In the genomic region with DNA sequence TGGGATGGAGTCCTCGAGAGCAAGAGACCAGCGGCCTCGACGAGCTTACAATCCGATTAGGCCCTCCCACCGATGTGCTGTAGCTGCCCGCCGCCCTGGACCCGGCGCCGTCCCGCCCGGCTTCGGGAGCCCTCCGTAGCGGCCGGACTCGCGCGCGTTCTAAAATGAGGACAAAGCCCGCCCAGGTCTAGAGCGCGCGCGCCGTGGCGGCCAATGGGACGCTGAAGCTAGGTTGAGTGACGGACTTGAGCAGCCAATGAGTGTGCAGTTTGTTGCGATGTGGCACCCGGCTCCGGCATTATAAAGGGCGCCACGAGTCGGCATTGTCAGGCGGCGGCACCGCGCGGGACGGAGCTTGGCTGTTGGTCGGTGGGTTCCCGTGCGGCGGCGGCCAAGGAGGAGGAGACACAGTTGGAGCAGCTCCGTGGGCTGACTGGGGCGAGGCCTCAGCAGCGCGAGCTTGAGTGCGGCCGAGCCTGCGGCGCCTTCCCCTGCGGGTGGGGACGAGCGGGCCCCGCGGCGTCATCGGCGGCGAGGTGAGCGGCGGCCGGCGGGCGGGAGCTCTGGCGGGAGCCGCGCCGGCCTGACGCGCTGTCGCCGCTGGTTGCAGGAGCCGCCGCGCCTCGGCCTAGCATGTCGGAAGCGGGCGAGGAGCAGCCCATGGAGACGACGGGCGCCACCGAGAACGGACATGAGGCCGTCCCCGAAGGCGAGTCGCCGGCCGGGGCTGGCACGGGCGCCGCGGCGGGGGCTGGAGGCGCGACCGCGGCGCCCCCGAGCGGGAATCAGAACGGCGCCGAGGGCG, we compare ENCODE assay signal across 1 cellular context.
A peak's percentile ranks its signal among the peaks of the same experiment; 100 is the strongest.
TF ChIP-seq lines count a peak whose summit lies in the region.

HNRNPAB (plus strand) TSS at position 329 of the 805 bp plus-strand sequence; CDS start at position 634, 305 bp downstream.

TF ChIP-seq in HepG2, 621 proteins besides CTCF, POLR2A, EP300 and RAD21 (continued from another document and continues in another):
- TF ChIP-seq ZNF704 (CRISPR knock-in tag; IDR thresholded peaks at IDR 0.05; ENCODE audit: borderline replicate concordance) (peak; percentile 58; the same call in 1 of the 2 replicates), ATF7 (IDR thresholded peaks at IDR 0.05) (no peak), ATF7 (CRISPR knock-in tag; IDR thresholded peaks at IDR 0.05) (no peak), ZNF562 (CRISPR knock-in tag; IDR thresholded peaks at IDR 0.05; ENCODE audit: borderline replicate concordance) (no peak), SP4 (CRISPR knock-in tag; IDR thresholded peaks at IDR 0.05) (peak; percentile 96), ZNF883 (CRISPR knock-in tag; IDR thresholded peaks at IDR 0.05; ENCODE audit: not compliant biosample characterization) (peak; percentile 94), HNRNPK (IDR thresholded peaks at IDR 0.05; ENCODE audit: low read depth, low read length, poor library complexity, severe bottlenecking) (no peak), ARNT (IDR thresholded peaks at IDR 0.05) (no peak), ARNTL (CRISPR knock-in tag; IDR thresholded peaks at IDR 0.05) (peak; percentile 85), BRD4 (CRISPR knock-in tag; IDR thresholded peaks at IDR 0.05) (peak; percentile 64; the same call in 1 of the 2 replicates), ZNF383 (CRISPR knock-in tag; IDR thresholded peaks at IDR 0.05; ENCODE audit: borderline replicate concordance) (peak; percentile 72; the same call in 1 of the 2 replicates), FOXO1 (CRISPR knock-in tag; IDR thresholded peaks at IDR 0.05) (peak; percentile 33; the same call in 1 of the 2 replicates), TCF7 (IDR thresholded peaks at IDR 0.05; ENCODE audit: low read depth) (no peak), ZNF446 (CRISPR knock-in tag; IDR thresholded peaks at IDR 0.05) (peak; percentile 86; the same call in 1 of the 2 replicates), GPBP1L1 (CRISPR knock-in tag; IDR thresholded peaks at IDR 0.05) (no peak), SMARCC2 (IDR thresholded peaks at IDR 0.05) (no peak), ZBTB25 (CRISPR knock-in tag; IDR thresholded peaks at IDR 0.05) (0 out of 2 replicates have a peak, but pooled peaks have one; percentile 58), ZNF691 (CRISPR knock-in tag; IDR thresholded peaks at IDR 0.05; ENCODE audit: borderline replicate concordance, low read depth) (no peak; the same call in 1 of the 2 replicates), MATR3 (CRISPR knock-in tag; IDR thresholded peaks at IDR 0.05) (no peak), ZNF609 (CRISPR knock-in tag; IDR thresholded peaks at IDR 0.05; ENCODE audit: borderline replicate concordance) (peak; percentile 41; the same call in 1 of the 2 replicates), ZSCAN31 (CRISPR knock-in tag; IDR thresholded peaks at IDR 0.05; ENCODE audit: low read depth) (0 out of 2 replicates have a peak, but pooled peaks have one; percentile 37), ZBED4 (CRISPR knock-in tag; IDR thresholded peaks at IDR 0.05; ENCODE audit: borderline replicate concordance) (no peak)
- TF ChIP-seq, protein P1, sequence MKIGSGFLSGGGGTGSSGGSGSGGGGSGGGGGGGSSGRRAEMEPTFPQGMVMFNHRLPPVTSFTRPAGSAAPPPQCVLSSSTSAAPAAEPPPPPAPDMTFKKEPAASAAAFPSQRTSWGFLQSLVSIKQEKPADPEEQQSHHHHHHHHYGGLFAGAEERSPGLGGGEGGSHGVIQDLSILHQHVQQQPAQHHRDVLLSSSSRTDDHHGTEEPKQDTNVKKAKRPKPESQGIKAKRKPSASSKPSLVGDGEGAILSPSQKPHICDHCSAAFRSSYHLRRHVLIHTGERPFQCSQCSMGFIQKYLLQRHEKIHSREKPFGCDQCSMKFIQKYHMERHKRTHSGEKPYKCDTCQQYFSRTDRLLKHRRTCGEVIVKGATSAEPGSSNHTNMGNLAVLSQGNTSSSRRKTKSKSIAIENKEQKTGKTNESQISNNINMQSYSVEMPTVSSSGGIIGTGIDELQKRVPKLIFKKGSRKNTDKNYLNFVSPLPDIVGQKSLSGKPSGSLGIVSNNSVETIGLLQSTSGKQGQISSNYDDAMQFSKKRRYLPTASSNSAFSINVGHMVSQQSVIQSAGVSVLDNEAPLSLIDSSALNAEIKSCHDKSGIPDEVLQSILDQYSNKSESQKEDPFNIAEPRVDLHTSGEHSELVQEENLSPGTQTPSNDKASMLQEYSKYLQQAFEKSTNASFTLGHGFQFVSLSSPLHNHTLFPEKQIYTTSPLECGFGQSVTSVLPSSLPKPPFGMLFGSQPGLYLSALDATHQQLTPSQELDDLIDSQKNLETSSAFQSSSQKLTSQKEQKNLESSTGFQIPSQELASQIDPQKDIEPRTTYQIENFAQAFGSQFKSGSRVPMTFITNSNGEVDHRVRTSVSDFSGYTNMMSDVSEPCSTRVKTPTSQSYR (CRISPR knock-in tag; IDR thresholded peaks at IDR 0.05; ENCODE audit: borderline replicate concordance) = peak; percentile 54; the same call in 1 of the 2 replicates
- TF ChIP-seq, protein P2, sequence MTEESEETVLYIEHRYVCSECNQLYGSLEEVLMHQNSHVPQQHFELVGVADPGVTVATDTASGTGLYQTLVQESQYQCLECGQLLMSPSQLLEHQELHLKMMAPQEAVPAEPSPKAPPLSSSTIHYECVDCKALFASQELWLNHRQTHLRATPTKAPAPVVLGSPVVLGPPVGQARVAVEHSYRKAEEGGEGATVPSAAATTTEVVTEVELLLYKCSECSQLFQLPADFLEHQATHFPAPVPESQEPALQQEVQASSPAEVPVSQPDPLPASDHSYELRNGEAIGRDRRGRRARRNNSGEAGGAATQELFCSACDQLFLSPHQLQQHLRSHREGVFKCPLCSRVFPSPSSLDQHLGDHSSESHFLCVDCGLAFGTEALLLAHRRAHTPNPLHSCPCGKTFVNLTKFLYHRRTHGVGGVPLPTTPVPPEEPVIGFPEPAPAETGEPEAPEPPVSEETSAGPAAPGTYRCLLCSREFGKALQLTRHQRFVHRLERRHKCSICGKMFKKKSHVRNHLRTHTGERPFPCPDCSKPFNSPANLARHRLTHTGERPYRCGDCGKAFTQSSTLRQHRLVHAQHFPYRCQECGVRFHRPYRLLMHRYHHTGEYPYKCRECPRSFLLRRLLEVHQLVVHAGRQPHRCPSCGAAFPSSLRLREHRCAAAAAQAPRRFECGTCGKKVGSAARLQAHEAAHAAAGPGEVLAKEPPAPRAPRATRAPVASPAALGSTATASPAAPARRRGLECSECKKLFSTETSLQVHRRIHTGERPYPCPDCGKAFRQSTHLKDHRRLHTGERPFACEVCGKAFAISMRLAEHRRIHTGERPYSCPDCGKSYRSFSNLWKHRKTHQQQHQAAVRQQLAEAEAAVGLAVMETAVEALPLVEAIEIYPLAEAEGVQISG (CRISPR knock-in tag; IDR thresholded peaks at IDR 0.05) = peak; percentile 83
- TF ChIP-seq, protein P3, sequence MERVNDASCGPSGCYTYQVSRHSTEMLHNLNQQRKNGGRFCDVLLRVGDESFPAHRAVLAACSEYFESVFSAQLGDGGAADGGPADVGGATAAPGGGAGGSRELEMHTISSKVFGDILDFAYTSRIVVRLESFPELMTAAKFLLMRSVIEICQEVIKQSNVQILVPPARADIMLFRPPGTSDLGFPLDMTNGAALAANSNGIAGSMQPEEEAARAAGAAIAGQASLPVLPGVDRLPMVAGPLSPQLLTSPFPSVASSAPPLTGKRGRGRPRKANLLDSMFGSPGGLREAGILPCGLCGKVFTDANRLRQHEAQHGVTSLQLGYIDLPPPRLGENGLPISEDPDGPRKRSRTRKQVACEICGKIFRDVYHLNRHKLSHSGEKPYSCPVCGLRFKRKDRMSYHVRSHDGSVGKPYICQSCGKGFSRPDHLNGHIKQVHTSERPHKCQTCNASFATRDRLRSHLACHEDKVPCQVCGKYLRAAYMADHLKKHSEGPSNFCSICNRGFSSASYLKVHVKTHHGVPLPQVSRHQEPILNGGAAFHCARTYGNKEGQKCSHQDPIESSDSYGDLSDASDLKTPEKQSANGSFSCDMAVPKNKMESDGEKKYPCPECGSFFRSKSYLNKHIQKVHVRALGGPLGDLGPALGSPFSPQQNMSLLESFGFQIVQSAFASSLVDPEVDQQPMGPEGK (CRISPR knock-in tag; IDR thresholded peaks at IDR 0.05) = peak; percentile 34; the same call in 1 of the 2 replicates
